8 cellular contexts compared by ENCODE assay signal in the genomic region with DNA sequence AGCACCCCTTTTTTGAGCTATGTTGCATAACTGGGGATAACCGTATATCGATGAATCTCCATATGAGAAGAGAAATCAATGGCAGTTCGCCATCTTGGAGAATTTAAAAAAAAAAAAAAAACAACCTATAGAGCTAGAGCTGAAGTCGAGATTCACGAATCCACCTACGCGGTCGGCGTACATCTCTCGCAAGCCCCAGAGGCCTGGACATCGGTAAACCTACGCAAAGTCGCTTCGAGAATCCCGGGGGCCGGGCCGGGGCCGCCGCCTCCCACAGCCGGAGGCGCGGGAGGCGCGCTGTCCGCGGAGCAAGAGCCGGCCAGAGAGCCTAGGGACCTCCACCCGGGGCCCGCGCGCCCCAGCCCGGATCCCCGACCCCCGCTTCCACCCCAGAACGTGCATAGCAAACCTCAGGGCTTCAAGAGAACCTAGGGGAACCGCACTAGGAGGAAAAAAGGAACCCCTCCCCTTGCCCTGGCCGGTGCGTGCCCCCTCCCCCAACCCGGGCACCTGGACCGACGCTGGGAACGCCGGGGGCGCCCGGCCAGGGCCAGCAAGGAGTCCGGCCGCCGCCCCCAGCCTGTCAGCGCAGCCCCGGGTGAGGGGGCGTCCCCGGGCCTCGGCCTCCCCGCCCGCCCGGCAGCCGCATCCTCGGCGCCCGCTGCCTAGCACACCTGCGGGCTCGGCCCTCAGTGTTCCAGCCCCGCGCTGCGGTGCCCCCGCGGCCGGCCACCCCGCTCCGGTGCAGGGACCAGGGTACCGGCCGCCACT. TPM values are rescaled to one million over a fixed set of nuclear protein-coding genes. Genes with fewer than 3 reads are reported as not detected.
DNase-seq lines count a peak whose midpoint lies in the region; ATAC-seq, FAIRE-seq and TF ChIP-seq lines count a peak whose summit lies in the region.

No MANE protein-coding gene starts in this region.

- H3K4me3 Mint-ChIP-seq in nephron, result peak overlapping the region; percentile 92 to 95 (median 93)

- peaks cover 23% of the 10 kb centered on the region for H3K36me3 Mint-ChIP-seq in nephron (ENCODE audit: low read depth)

- H3K27ac Mint-ChIP-seq in nephron, result peak overlapping the region; percentile 87 to 98 (median 96)

- peak; percentile 63 for ATAC-seq in GM21390 (IDR thresholded peaks at IDR 0.05; ENCODE audit: unreplicated experiment)

- peaks cover 48% of the 10 kb centered on the region for H3K4me1 Mint-ChIP-seq in nephron

- H3K9me3 Mint-ChIP-seq in nephron, result no peaks in the 10 kb centered on the region

- FAIRE-seq in RCC 7860 (lab: Jason Lieb, UNC), result no peak

- DNase-seq in COLO829 (ENCODE audit: low spot score) (peak; percentile 58), HT1080 (ENCODE audit: low read depth) (peak; percentile 72), RCC 7860 (ENCODE audit: low spot score) (peak; percentile 61), activated gamma-delta T cell (lab: John Stamatoyannopoulos, UW) (peak; percentile 30), fibroblast of villous mesenchyme (ENCODE audit: low read depth) (peak; percentile 91)
- DNase-seq in stimulated activated naive CD4-positive, alpha-beta T cell treated with Interleukin-2 at 50 U/mL for 16 hours (lab: John Stamatoyannopoulos, UW), result peak; percentile 59

- TF ChIP-seq CTCF in fibroblast of villous mesenchyme (IDR thresholded peaks at IDR 0.05; ENCODE audit: insufficient read depth, low read depth, low read length) (no peak), nephron (IDR thresholded peaks at IDR 0.05; ENCODE audit: unreplicated experiment in 3 of 3) (no peak)

- peak overlapping the region; percentile 88 for H3K4me3 ChIP-seq in fibroblast of villous mesenchyme (ENCODE audit: low read depth, low read length)

- H3K27me3 Mint-ChIP-seq in nephron (ENCODE audit: low read depth), result no peaks in the 10 kb centered on the region

RNA-seq across cellular contexts. Expression of a gene that starts 0.6 kb away (rescaled TPM):
- 226 and 261 TPM in 2 replicates for total RNA-seq in HT1080 (2014; rRNA removed; shearing (Covaris generic))
- 520 and 585 TPM in 2 replicates for polyA plus RNA-seq in HT1080 (2015; cell fraction: cytosol; rRNA removed)
- polyA plus RNA-seq in HT1080 (2015; cell fraction: nucleus; rRNA removed), result 298 and 305 TPM in 2 replicates
- 137 and 196 TPM in 2 replicates for total RNA-seq in fibroblast of villous mesenchyme

Comparison
In these comparisons a context has a peak if more than half of its experiments do, and no peak if none do; other contexts are left out.
1. Peak in every context shown above with its lines: DNase-seq, ATAC-seq and H3K4me3 ChIP-seq.
2. DNase-seq: peak in every context shown above with its lines; median percentile 91 in fibroblast of villous mesenchyme; 72 in HT1080; 61 in RCC 7860; 59 in stimulated activated naive CD4-positive, alpha-beta T cell treated with Interleukin-2 at 50 U/mL for 16 hours; 58 in COLO829; 30 in activated gamma-delta T cell.